ENCODE assay signal across 24 cellular contexts in the genomic region with DNA sequence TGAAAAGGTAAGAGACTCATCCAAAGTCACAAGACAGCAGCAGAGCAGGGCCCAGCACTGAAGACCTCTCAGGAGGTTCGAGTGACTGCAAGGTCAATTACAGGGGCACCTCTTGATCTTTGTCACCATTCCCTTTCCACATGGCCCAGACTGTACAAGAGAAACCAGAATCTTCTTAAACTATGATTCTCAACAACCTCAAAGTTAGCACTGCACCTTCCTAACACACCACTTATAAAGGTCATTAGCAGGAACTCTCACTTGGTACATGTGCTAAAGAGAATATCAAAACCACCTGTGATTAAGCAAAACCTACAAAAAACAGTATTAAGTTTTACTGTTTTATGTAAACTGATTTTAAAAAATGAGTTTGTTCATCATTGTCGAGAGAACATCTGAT.
DNase-seq lines count a peak whose midpoint lies in the region; ATAC-seq and FAIRE-seq lines count a peak whose summit lies in the region.
"Had no signal": no experiment of that assay in that cellular context is flagged by ENCODE, and none has a peak within 500 bp of the region (broad histone marks: within the 10 kb centered on the region; RNA-seq: fewer than 3 reads in every experiment).

No MANE protein-coding gene starts in this region.

- H2AFZ ChIP-seq in neuronal stem cell (ENCODE audit: low read length) = no peak overlapping the region
- H2AFZ ChIP-seq: GM23338 had no signal

- H3K4me3 ChIP-seq in neuronal stem cell (ENCODE audit: low read length in 2 of 2) = no peak overlapping the region
- H3K4me3 ChIP-seq: A549; BLaER1 treated with 17β-estradiol and CSF1 and Interleukin-3, amounts not matched to agents 10 nM and 100 nM; GM23338 had no signal

- H3K4me2 ChIP-seq in neuronal stem cell (ENCODE audit: insufficient read depth, low read length, poor library complexity, severe bottlenecking) = no peak overlapping the region
- H3K4me2 ChIP-seq: A549; BLaER1 treated with 17β-estradiol and CSF1 and Interleukin-3, amounts not matched to agents 10 nM and 100 nM; GM23338 had no signal

- no peak overlapping the region for H4K8ac ChIP-seq in neuronal stem cell (ENCODE audit: low read depth, low read length)

- no peak for ATAC-seq in naive thymus-derived CD8-positive, alpha-beta T cell
- ATAC-seq: A549, GM23338, HCT116 had no signal

- no peaks in the 10 kb centered on the region for H3K27me3 ChIP-seq in neuronal stem cell (ENCODE audit: control insufficient read depth in 3 of 3, insufficient read depth in 3 of 3, low read depth in 1 of 3, low read length in 3 of 3)
- H3K27me3 ChIP-seq: BE2C; BLaER1 treated with 17β-estradiol and CSF1 and Interleukin-3, amounts not matched to agents 10 nM and 100 nM had no signal

- WGBS in neuronal stem cell (ENCODE audit: extremely low coverage in 2 of 2, insufficient read length in 2 of 2, insufficient replicate concordance in 1 of 2), 2 donors = no CpG with 5 or more reads among the region's 2 CpGs

- H3K23ac ChIP-seq in neuronal stem cell (ENCODE audit: low read depth, low read length, poor library complexity) = no peak overlapping the region

- no peak overlapping the region for H2BK15ac ChIP-seq in neuronal stem cell (ENCODE audit: low read length)

- FAIRE-seq in GM18507 (lab: Jason Lieb, UNC) = peak; percentile 21
- FAIRE-seq: A549, GM12892 had no signal

- H3K36me3 Mint-ChIP-seq in activated naive CD8-positive, alpha-beta T cell treated with anti-CD3 and anti-CD28 coated beads for 36 hours = peaks cover 25% of the 10 kb centered on the region
- H3K36me3 Mint-ChIP-seq in naive thymus-derived CD8-positive, alpha-beta T cell = peaks cover 0 to 10% (median 3%) of the 10 kb centered on the region in 3 donors

- no peaks in the 10 kb centered on the region for H3K79me1 ChIP-seq in neuronal stem cell (ENCODE audit: low read depth, low read length)

- H2BK5ac ChIP-seq in neuronal stem cell (ENCODE audit: low read length) = no peak overlapping the region

- no peak overlapping the region for H3K9ac ChIP-seq in neuronal stem cell (ENCODE audit: low read depth, low read length, poor library complexity)
- H3K9ac ChIP-seq: BLaER1 treated with 17β-estradiol and CSF1 and Interleukin-3, amounts not matched to agents 10 nM and 100 nM had no signal

- peaks cover 36% of the 10 kb centered on the region for H3K4me1 Mint-ChIP-seq in activated naive CD8-positive, alpha-beta T cell treated with anti-CD3 and anti-CD28 coated beads for 36 hours
- H3K4me1 Mint-ChIP-seq in naive thymus-derived CD8-positive, alpha-beta T cell = peaks cover 31 to 60% (median 57%) of the 10 kb centered on the region in 4 donors
- H3K4me1 Mint-ChIP-seq: H9 had no signal

- H3K36me3 ChIP-seq in neuronal stem cell (replicated peaks in 1 of 2; ENCODE audit: control insufficient read depth in 2 of 2, insufficient read depth in 2 of 2, low read length in 2 of 2) = no peaks in the 10 kb centered on the region
- H3K36me3 ChIP-seq: BE2C had no signal

- H3K14ac ChIP-seq in neuronal stem cell (ENCODE audit: low read length) = no peak overlapping the region

- H3K9me3 ChIP-seq in neuronal stem cell (replicated peaks in 1 of 2; ENCODE audit: control insufficient read depth in 2 of 2, insufficient read depth in 1 of 2, low read depth in 1 of 2, low read length in 2 of 2) = no peaks in the 10 kb centered on the region
- H3K9me3 ChIP-seq: A549, BE2C had no signal

- H4K91ac ChIP-seq in neuronal stem cell (ENCODE audit: low read depth, low read length, poor library complexity) = no peak overlapping the region

- no peaks in the 10 kb centered on the region for H3K9me3 Mint-ChIP-seq in activated naive CD8-positive, alpha-beta T cell treated with anti-CD3 and anti-CD28 coated beads for 36 hours
- H3K9me3 Mint-ChIP-seq in naive thymus-derived CD8-positive, alpha-beta T cell = no peaks in the 10 kb centered on the region
- H3K9me3 Mint-ChIP-seq: CD4-positive, alpha-beta memory T cell; GM23338; H9 had no signal

- DNase-seq in GM18507 (ENCODE audit: extremely low spot score, insufficient read length, low read depth) (no peak), caudate nucleus (lab: John Stamatoyannopoulos, UW) (no peak), C1 segment of cervical spinal cord (lab: John Stamatoyannopoulos, UW) (no peak), neuronal stem cell (ENCODE audit: low spot score) (no peak), head of caudate nucleus (no peak)
- DNase-seq in activated naive CD8-positive, alpha-beta T cell treated with anti-CD3 and anti-CD28 coated beads for 36 hours = no peak
- no peak for DNase-seq in naive thymus-derived CD8-positive, alpha-beta T cell
- DNase-seq in effector CD4-positive, alpha-beta T cell = no peak
- DNase-seq: 8988T; ACHN; AML-193; BE2C; Calu3; CD4-positive, alpha-beta memory T cell; COR-L47; DMS53; DMS79 treated with DMSO at 0.1 percent for 48 hours; GF-D8; H9 had no signal

- H3K27ac Mint-ChIP-seq in activated naive CD8-positive, alpha-beta T cell treated with anti-CD3 and anti-CD28 coated beads for 36 hours = peak overlapping the region; percentile 62
- peak overlapping the region in 5 of 10 donors; percentile 6 to 71 (median 29) for H3K27ac Mint-ChIP-seq in naive thymus-derived CD8-positive, alpha-beta T cell
- H3K27ac Mint-ChIP-seq: GM23338 had no signal

- H3K4me3 Mint-ChIP-seq in activated naive CD8-positive, alpha-beta T cell treated with anti-CD3 and anti-CD28 coated beads for 36 hours = no peak overlapping the region
- peak overlapping the region in 6 of 10 donors; percentile 11 to 63 (median 30) for H3K4me3 Mint-ChIP-seq in naive thymus-derived CD8-positive, alpha-beta T cell
- H3K4me3 Mint-ChIP-seq: CD4-positive, alpha-beta memory T cell; GM23338; H9 had no signal

- H3K18ac ChIP-seq in neuronal stem cell (ENCODE audit: low read length) = no peak overlapping the region

- POLR2A ChIA-PET in naive thymus-derived CD8-positive, alpha-beta T cell (lab: Charles Lee) = no interaction called here

- no peak overlapping the region for H2BK120ac ChIP-seq in neuronal stem cell (ENCODE audit: low read depth, low read length)

- intact Hi-C loops in head of caudate nucleus (cut with DNase I) = no loop called here

- H3K4ac ChIP-seq in neuronal stem cell (ENCODE audit: low read length) = no peak overlapping the region

- H3K4me1 ChIP-seq in neuronal stem cell (ENCODE audit: control insufficient read depth in 2 of 2, insufficient read depth in 1 of 2, low read depth in 1 of 2, low read length in 2 of 2) = no peaks in the 10 kb centered on the region
- H3K4me1 ChIP-seq: A549, BE2C had no signal

- H3K27ac ChIP-seq in caudate nucleus (ENCODE audit: low read depth, low read length) (peak overlapping the region; percentile 6), neuronal stem cell (replicated peaks; ENCODE audit: low read length) (no peak overlapping the region)
- H3K27ac ChIP-seq: A549; BLaER1 treated with 17β-estradiol and CSF1 and Interleukin-3, amounts not matched to agents 10 nM and 100 nM had no signal

- H3K27me3 Mint-ChIP-seq in activated naive CD8-positive, alpha-beta T cell treated with anti-CD3 and anti-CD28 coated beads for 36 hours = no peaks in the 10 kb centered on the region
- H3K27me3 Mint-ChIP-seq in naive thymus-derived CD8-positive, alpha-beta T cell = no peaks in the 10 kb centered on the region
- H3K27me3 Mint-ChIP-seq: CD4-positive, alpha-beta memory T cell had no signal

- no peak overlapping the region for H2AK5ac ChIP-seq in neuronal stem cell (ENCODE audit: low read depth, low read length)

- no peak overlapping the region for H2BK12ac ChIP-seq in neuronal stem cell (ENCODE audit: low read length)
